Comparison of ENCODE assay signal across 1 cellular context in genomic region chrX:65726708-65727107, GRCh38.
TF ChIP-seq lines count a peak whose summit lies in the region.

No MANE protein-coding gene starts in this region.

TF ChIP-seq in WTC11, 78 proteins besides CTCF, POLR2A, EP300 and RAD21 (continued from another document):
- TF ChIP-seq ARID4B (CRISPR knock-in tag; IDR thresholded peaks at IDR 0.05; ENCODE audit: borderline replicate concordance) (no peak), ATF1 (CRISPR knock-in tag; IDR thresholded peaks at IDR 0.05) (no peak), NFYB (CRISPR knock-in tag; conservative IDR thresholded peaks at IDR 0.05; ENCODE audit: low read depth) (no peak), TEAD4 (CRISPR knock-in tag; IDR thresholded peaks at IDR 0.05) (no peak), MXD4 (CRISPR knock-in tag; IDR thresholded peaks at IDR 0.05; ENCODE audit: borderline replicate concordance) (no peak), ZMAT4 (CRISPR knock-in tag; IDR thresholded peaks at IDR 0.05) (no peak), SMAD4 (CRISPR knock-in tag; IDR thresholded peaks at IDR 0.05) (no peak), NR2C2 (CRISPR knock-in tag; IDR thresholded peaks at IDR 0.05) (no peak), KAT7 (CRISPR knock-in tag; IDR thresholded peaks at IDR 0.05; ENCODE audit: borderline replicate concordance) (no peak), IRF1 (CRISPR knock-in tag; IDR thresholded peaks at IDR 0.05) (no peak), TP53 (CRISPR knock-in tag; IDR thresholded peaks at IDR 0.05) (no peak), CDX4 (CRISPR knock-in tag; IDR thresholded peaks at IDR 0.05; ENCODE audit: borderline replicate concordance) (no peak)
